In the genomic region with DNA sequence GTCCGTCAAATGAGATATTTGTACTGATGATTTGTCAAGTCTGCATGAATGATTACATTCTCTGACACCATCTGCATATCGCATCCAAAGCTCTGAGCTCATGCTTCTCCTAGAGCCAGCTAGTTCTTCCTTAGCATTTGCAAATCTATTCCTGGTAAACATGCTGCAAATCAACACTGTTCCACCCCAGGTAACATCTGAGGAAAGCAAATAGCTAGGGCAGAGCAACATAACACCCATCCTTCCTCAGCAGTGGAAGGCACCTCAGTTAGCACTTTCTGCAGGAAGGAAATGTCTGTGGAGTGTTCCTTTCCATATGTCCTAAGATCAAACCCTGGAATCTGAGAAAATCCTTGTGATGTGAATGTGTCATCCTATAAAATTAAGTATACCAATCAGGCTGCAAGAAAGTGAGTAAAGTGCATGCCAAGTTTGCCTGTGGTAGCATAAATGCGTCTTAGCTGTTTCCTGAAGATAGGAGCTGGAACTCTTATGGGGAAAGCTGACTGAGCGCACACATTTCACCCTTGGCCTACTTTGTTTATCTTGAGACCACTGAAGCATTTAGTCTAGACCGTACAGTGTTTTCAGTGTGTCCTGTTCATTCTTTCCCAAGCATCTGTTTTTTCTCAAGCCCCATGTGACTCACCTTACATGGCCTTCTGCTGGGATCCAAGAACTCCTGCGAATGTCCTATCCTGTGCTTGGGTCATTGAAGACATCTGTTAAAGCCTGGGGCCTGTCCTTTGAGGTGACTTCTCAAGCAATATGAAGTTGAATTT, we compare ENCODE assay signal across 14 cellular contexts. TPM values are rescaled to one million over a fixed set of nuclear protein-coding genes. Genes with fewer than 3 reads are reported as not detected.
DNase-seq lines count a peak whose midpoint lies in the region; ATAC-seq and TF ChIP-seq lines count a peak whose summit lies in the region.
"Had no signal": no experiment of that assay in that cellular context is flagged by ENCODE, and none has a peak within 500 bp of the region (broad histone marks: within the 10 kb centered on the region; RNA-seq: fewer than 3 reads in every experiment).

No MANE protein-coding gene starts in this region.

- H3K36me3 ChIP-seq in heart right ventricle, result no peaks in the 10 kb centered on the region
- H3K36me3 ChIP-seq in sigmoid colon, result no peaks in the 10 kb centered on the region

- peaks cover 0 to 23% (median 0%) of the 10 kb centered on the region in 11 donors for H3K9me3 ChIP-seq in heart right ventricle
- H3K9me3 ChIP-seq in sigmoid colon, result no peaks in the 10 kb centered on the region

- peak; percentile 22 for DNase-seq in HCEC 1CT
- DNase-seq in amniotic stem cell (lab: John Stamatoyannopoulos, UW), result peak; percentile 42
- DNase-seq in heart right ventricle, result no peak
- peak; percentile 61 for DNase-seq in sigmoid colon
- no peak for DNase-seq in T-helper 9 cell
- no peak for DNase-seq in left colon
- no peak for DNase-seq in anterior cingulate cortex (lab: John Stamatoyannopoulos, UW)
- DNase-seq in SHP77 (lab: John Stamatoyannopoulos, UW), result no peak
- DNase-seq: DMS153, H9, immature natural killer cell, NCI-H2081, PC-9 had no signal

- ATAC-seq in heart right ventricle (peak; percentile 43 to 92 (median 86)), left colon (no peak)
- ATAC-seq: K562 had no signal

- 28 to 36% methylated on average over 6 of the region's 6 CpGs for WGBS in heart right ventricle, 2 donors
- 61 to 80% methylated on average over 6 of the region's 6 CpGs for WGBS in sigmoid colon, 2 donors

- no peak overlapping the region for H3K4me3 ChIP-seq in heart right ventricle
- H3K4me3 ChIP-seq in sigmoid colon, result no peak overlapping the region
- H3K4me3 ChIP-seq: K562, PC-9 had no signal

- intact Hi-C loops in heart right ventricle (cut with DNase I) (no loop called here), sigmoid colon (cut with DNase I) (no loop called here), left colon (cut with DNase I, micrococcal nuclease) (no loop called here)

- no peak for TF ChIP-seq POLR2A in sigmoid colon (IDR thresholded peaks at IDR 0.05)

- peak in 2 of 4 donors; percentile 38 to 50 for TF ChIP-seq EP300 in sigmoid colon (IDR thresholded peaks at IDR 0.05)

- no peaks in the 10 kb centered on the region for H3K27me3 ChIP-seq in heart right ventricle
- no peaks in the 10 kb centered on the region for H3K27me3 ChIP-seq in sigmoid colon

- TF ChIP-seq CTCF in heart right ventricle (IDR thresholded peaks at IDR 0.05) (no peak), sigmoid colon (IDR thresholded peaks at IDR 0.05) (no peak)

- H3K4me1 ChIP-seq in heart right ventricle, result peaks cover 0 to 21% (median 11%) of the 10 kb centered on the region in 9 donors
- peaks cover 0 to 18% (median 14%) of the 10 kb centered on the region in 4 donors for H3K4me1 ChIP-seq in sigmoid colon

- H3K27ac ChIP-seq in heart right ventricle (peak overlapping the region in 4 of 10 donors; percentile 29 to 71 (median 51)), sigmoid colon (peak overlapping the region in 2 of 4 donors; percentile 51 to 60)
- H3K27ac ChIP-seq: PC-9 had no signal

RNA-seq across cellular contexts. Expression of a gene that starts 50.9 kb away (rescaled TPM):
- 10 to 100 TPM in 3 of 10 donors, 1 to 10 TPM in 7; 3.5 to 14.0 (median 6.1) TPM for total RNA-seq in heart right ventricle
- 1 to 10 TPM; 2.9 to 8.5 TPM for polyA plus RNA-seq in heart right ventricle
- 1 to 10 TPM; 3.3 to 8.6 (median 7.8) TPM for total RNA-seq in sigmoid colon
- polyA plus RNA-seq in sigmoid colon, result 10 to 100 TPM; 13.2 to 24.5 (median 23.9) TPM
- 10 to 100 TPM; 37.5 to 54.9 TPM for total RNA-seq in left colon

Comparison
In these comparisons a context has a peak if more than half of its experiments do, and no peak if none do; other contexts are left out.
1. DNase-seq: peak in HCEC 1CT (single experiment), amniotic stem cell (single experiment) and sigmoid colon (single experiment); none in heart right ventricle (0 of 2), T-helper 9 cell (single experiment), left colon (0 of 2), anterior cingulate cortex (0 of 58) and SHP77 (0 of 2).